10 cellular contexts compared by ENCODE assay signal in the genomic region with DNA sequence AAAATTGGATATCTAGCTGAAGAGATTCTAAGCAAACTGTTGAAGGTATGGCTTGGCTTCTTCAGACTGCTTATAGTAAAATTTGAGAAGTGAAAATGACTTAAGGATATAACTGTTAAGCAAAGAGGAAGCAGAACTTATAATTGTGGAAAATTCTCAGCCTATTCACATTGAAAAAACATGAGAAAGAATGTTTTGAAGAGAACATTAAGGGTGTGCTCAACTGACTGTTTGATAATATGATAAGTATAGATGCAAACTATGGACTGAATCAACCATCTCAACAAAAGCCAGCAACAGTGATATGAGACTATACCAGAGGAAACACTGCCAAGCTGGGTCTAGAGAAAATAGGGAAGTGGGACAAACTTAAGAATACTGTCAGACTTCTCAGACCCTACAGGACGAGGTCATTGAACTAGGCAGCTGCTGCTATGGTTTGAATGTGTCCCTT.
DNase-seq lines count a peak whose midpoint lies in the region; ATAC-seq and TF ChIP-seq lines count a peak whose summit lies in the region.
"Had no signal": no experiment of that assay in that cellular context is flagged by ENCODE, and none has a peak within 500 bp of the region (broad histone marks: within the 10 kb centered on the region; RNA-seq: fewer than 3 reads in every experiment).

No MANE protein-coding gene starts in this region.

- H3K27me3 ChIP-seq in gastrocnemius medialis: no peaks in the 10 kb centered on the region
- H3K27me3 ChIP-seq in foreskin keratinocyte: no peaks in the 10 kb centered on the region
- H3K27me3 ChIP-seq in hepatocyte: no peaks in the 10 kb centered on the region
- H3K27me3 ChIP-seq: Peyer's patch had no signal

- no peaks in the 10 kb centered on the region for H4K20me1 ChIP-seq in hepatocyte (ENCODE audit: insufficient read depth, poor library complexity, severe bottlenecking)

- intact Hi-C loops in gastrocnemius medialis (cut with DNase I; ENCODE audit: low total_unique reads): no loop called here

- H3K27me3 Mint-ChIP-seq in memory B cell: peaks cover 2% of the 10 kb centered on the region

- peak overlapping the region; percentile 26 for H3K27ac Mint-ChIP-seq in memory B cell

- H3K9me3 ChIP-seq in gastrocnemius medialis (no peaks in the 10 kb centered on the region), hepatocyte (ENCODE audit: low read depth) (no peaks in the 10 kb centered on the region)
- H3K9me3 ChIP-seq: Peyer's patch had no signal

- no peak overlapping the region for H3K4me3 Mint-ChIP-seq in memory B cell

- WGBS in hepatocyte (ENCODE audit: low lambda C conversion rate, missing lambda C conversion rate): 57% methylated on average over 1 of the region's 1 CpG

- TF ChIP-seq CTCF in gastrocnemius medialis (IDR thresholded peaks at IDR 0.05 in 4 of 5, conservative IDR thresholded peaks at IDR 0.05 in 1 of 5) (no peak), foreskin keratinocyte (conservative IDR thresholded peaks at IDR 0.05) (no peak), hepatocyte (IDR thresholded peaks at IDR 0.05; ENCODE audit: poor library complexity) (no peak)

- H3K9me3 Mint-ChIP-seq in memory B cell: peaks cover 4% of the 10 kb centered on the region

- DNase-seq in Kasumi-1 (lab: John Stamatoyannopoulos, UW) (peak; percentile 87 to 91), memory B cell (ENCODE audit: low spot score in 2 of 2) (peak in 1 of 2 donors; percentile 7), hepatic stellate cell (ENCODE audit: low spot score) (no peak), gastrocnemius medialis (no peak), foreskin keratinocyte (no peak), hepatocyte (ENCODE audit: low spot score) (no peak)
- DNase-seq: Peyer's patch had no signal

- no peak overlapping the region for H2AFZ ChIP-seq in hepatocyte

- H3K4me1 Mint-ChIP-seq in memory B cell: peaks cover 31% of the 10 kb centered on the region

- H3K36me3 ChIP-seq in gastrocnemius medialis (no peaks in the 10 kb centered on the region), hepatocyte (replicated peaks; ENCODE audit: insufficient read depth, low read depth) (no peaks in the 10 kb centered on the region)
- H3K36me3 ChIP-seq: Peyer's patch had no signal

- H3K27ac ChIP-seq in gastrocnemius medialis: no peak overlapping the region
- no peak overlapping the region for H3K27ac ChIP-seq in foreskin keratinocyte
- no peak overlapping the region for H3K27ac ChIP-seq in hepatocyte
- H3K27ac ChIP-seq: Peyer's patch had no signal

- H3K9me2 ChIP-seq in hepatocyte (replicated peaks; ENCODE audit: insufficient read depth): no peaks in the 10 kb centered on the region

- TF ChIP-seq POLR2A in gastrocnemius medialis (IDR thresholded peaks at IDR 0.05): no peak

- H3K79me2 ChIP-seq in hepatocyte: no peaks in the 10 kb centered on the region

- H3K4me1 ChIP-seq in gastrocnemius medialis (no peaks in the 10 kb centered on the region), foreskin keratinocyte (no peaks in the 10 kb centered on the region), hepatocyte (ENCODE audit: insufficient read depth) (no peaks in the 10 kb centered on the region)

- H3K4me3 ChIP-seq in gastrocnemius medialis (no peak overlapping the region), hepatocyte (no peak overlapping the region)
- H3K4me3 ChIP-seq: Peyer's patch, skin epidermis had no signal

- ATAC-seq in GM19035 (IDR thresholded peaks at IDR 0.05; ENCODE audit: unreplicated experiment): peak; percentile 51
- peak; percentile 91 for ATAC-seq in HG02852 (IDR thresholded peaks at IDR 0.05; ENCODE audit: unreplicated experiment)
- peak; percentile 90 for ATAC-seq in memory B cell (ENCODE audit: low read depth)
- ATAC-seq in gastrocnemius medialis: no peak
- no peak for ATAC-seq in foreskin keratinocyte

- H3K36me3 Mint-ChIP-seq in memory B cell: peaks cover 2% of the 10 kb centered on the region

- in situ Hi-C loops in gastrocnemius medialis (cut with MboI; ENCODE audit: low sequenced_read_pairs in 4 of 4): no loop called here

- H3K4me2 ChIP-seq in hepatocyte: no peak overlapping the region

Comparison
In these comparisons a context has a peak if more than half of its experiments do, and no peak if none do; other contexts are left out.
1. ATAC-seq: peak in GM19035 (single experiment), HG02852 (single experiment) and memory B cell (single experiment); none in gastrocnemius medialis (0 of 2) and foreskin keratinocyte (single experiment).
2. DNase-seq: peak in Kasumi-1 (2 of 2); none in hepatic stellate cell (single experiment), gastrocnemius medialis (0 of 2), foreskin keratinocyte (0 of 2) and hepatocyte (single experiment).